In genomic region chr3:33440328-33440577, GRCh38 we compare ENCODE assay signal across 1 cellular context.
A peak's percentile ranks its signal among the peaks of the same experiment; 100 is the strongest.
TF ChIP-seq lines count a peak whose summit lies in the region.

Gene UBP1, minus strand, starts transcription at chr3:33440405. Its CDS starts 557 bp downstream, at chr3:33439848.

TF ChIP-seq in SK-N-SH, 30 proteins besides CTCF, POLR2A, EP300 and RAD21 (continued from another document):
- TF ChIP-seq REST (IDR thresholded peaks at IDR 0.05; ENCODE audit: low read depth, low read length) = peak; percentile 60; the same call in 1 of the 2 replicates
- TF ChIP-seq IRF3 (IDR thresholded peaks at IDR 0.05; ENCODE audit: low read depth, low read length) = no peak
- TF ChIP-seq, protein P1, sequence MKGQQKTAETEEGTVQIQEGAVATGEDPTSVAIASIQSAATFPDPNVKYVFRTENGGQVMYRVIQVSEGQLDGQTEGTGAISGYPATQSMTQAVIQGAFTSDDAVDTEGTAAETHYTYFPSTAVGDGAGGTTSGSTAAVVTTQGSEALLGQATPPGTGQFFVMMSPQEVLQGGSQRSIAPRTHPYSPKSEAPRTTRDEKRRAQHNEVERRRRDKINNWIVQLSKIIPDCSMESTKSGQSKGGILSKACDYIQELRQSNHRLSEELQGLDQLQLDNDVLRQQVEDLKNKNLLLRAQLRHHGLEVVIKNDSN (IDR thresholded peaks at IDR 0.05; ENCODE audit: borderline replicate concordance, low read depth) = no peak
- TF ChIP-seq JUND (IDR thresholded peaks at IDR 0.05) = no peak
- TF ChIP-seq SIN3A (IDR thresholded peaks at IDR 0.05; ENCODE audit: borderline replicate concordance, low read depth, low read length) = no peak
- no peak for TF ChIP-seq GATA2 (CRISPR knock-in tag; IDR thresholded peaks at IDR 0.05)
- TF ChIP-seq TCF12 (IDR thresholded peaks at IDR 0.05) = 0 out of 2 replicates have a peak, but pooled peaks have one; percentile 3
- TF ChIP-seq USF2 (IDR thresholded peaks at IDR 0.05; ENCODE audit: borderline replicate concordance, low read depth, low read length) = no peak
- no peak for TF ChIP-seq NFIC (IDR thresholded peaks at IDR 0.05; ENCODE audit: borderline replicate concordance)
- peak; percentile 82; the same call in 1 of the 2 replicates for TF ChIP-seq MXI1 (IDR thresholded peaks at IDR 0.05; ENCODE audit: low read depth, low read length)
- no peak for TF ChIP-seq EZH2phosphoT487 (IDR thresholded peaks at IDR 0.05; ENCODE audit: borderline replicate concordance, low read depth)
- no peak for TF ChIP-seq FOSL2 (IDR thresholded peaks at IDR 0.05; ENCODE audit: borderline replicate concordance, low read depth)
- TF ChIP-seq POLR2AphosphoS5 (IDR thresholded peaks at IDR 0.05; ENCODE audit: low read depth, low read length) = peak; percentile 78; the same call in 1 of the 2 replicates
- no peak for TF ChIP-seq RCOR1 (IDR thresholded peaks at IDR 0.05; ENCODE audit: low read length)
- no peak for TF ChIP-seq GABPA (IDR thresholded peaks at IDR 0.05; ENCODE audit: low read depth)
